In genomic region chr19:49469828-49470614, GRCh38 we compare ENCODE assay signal across 8 cellular contexts. TPM values are rescaled to one million over a fixed set of nuclear protein-coding genes. Genes with fewer than 3 reads are reported as not detected.
A peak's percentile ranks its signal among the peaks of the same experiment; 100 is the strongest.
DNase-seq lines count a peak whose midpoint lies in the region; ATAC-seq, FAIRE-seq and TF ChIP-seq lines count a peak whose summit lies in the region.

No MANE protein-coding gene starts in this region.

- H3K27me3 ChIP-seq in GM06990 (replicated peaks; ENCODE audit: control insufficient read depth, insufficient read depth, low read length), result no peaks in the 10 kb centered on the region
- H3K27me3 ChIP-seq in GM23338 (ENCODE audit: insufficient read depth), result no peaks in the 10 kb centered on the region; the same call in 1 of the 2 replicates

- no peaks in the 10 kb centered on the region; the same call in 1 of the 2 replicates for H4K20me1 ChIP-seq in GM23338 (replicated peaks; ENCODE audit: insufficient read depth)

- ATAC-seq in GM23338 (peak; percentile 11), GM18858 (IDR thresholded peaks at IDR 0.05; ENCODE audit: unreplicated experiment) (no peak)

- H3K9me2 ChIP-seq in GM23338 (ENCODE audit: insufficient read depth), result no peaks in the 10 kb centered on the region

- H3K4me1 ChIP-seq in GM23338 (ENCODE audit: insufficient read depth), result peaks cover 9% of the 10 kb centered on the region; the same call in 1 of the 2 replicates

- no peak for FAIRE-seq in H54 (lab: Jason Lieb, UNC)

- H3F3A ChIP-seq in GM23338 (replicated peaks; ENCODE audit: low read depth), result 0 out of 2 replicates have a peak, but pooled peaks cover 19% of the 10 kb centered on the region

- H3K27me3 Mint-ChIP-seq in GM23338 (ENCODE audit: insufficient read depth, low read depth, poor library complexity), result peaks cover 14% of the 10 kb centered on the region

- no peak overlapping the region for H3K4me3 Mint-ChIP-seq in GM23338

- TF ChIP-seq CTCF in GM06990 (IDR thresholded peaks at IDR 0.05; ENCODE audit: insufficient read depth, low read length, poor library complexity, severe bottlenecking) (peak; percentile 86), GM23338 (conservative IDR thresholded peaks at IDR 0.05; ENCODE audit: low read depth in 2 of 2) (peak; percentile 45 to 69), astrocyte of the spinal cord (IDR thresholded peaks at IDR 0.05; ENCODE audit: low read depth, low read length) (peak; percentile 17)

- DNase-seq in GM06990 (ENCODE audit: extremely low read depth, insufficient read length) (peak; percentile 91), GM23338 (ENCODE audit: low spot score) (peak; percentile 53), T follicular helper cell (ENCODE audit: low read depth) (peak; percentile 61), astrocyte of the spinal cord (ENCODE audit: low read depth, low spot score) (no peak), NCI-H2227 (lab: John Stamatoyannopoulos, UW; ENCODE audit: unreplicated experiment) (no peak), H54 (ENCODE audit: insufficient read length, low spot score) (no peak)
- DNase-seq in stimulated activated CD4-positive, alpha-beta T cell treated with anti-CD3 and anti-CD28 coated beads, Interleukin-4, amount 100 ng/mL, for 48 hours (ENCODE audit: low read depth in 2 of 2), result peak; percentile 55 to 77

- no peak for TF ChIP-seq POLR2A in H54 (IDR thresholded peaks at IDR 0.05; ENCODE audit: low read depth, low read length)

- H3K36me3 ChIP-seq in GM06990 (ENCODE audit: control insufficient read depth, insufficient read depth, low read length), result peaks cover 6% of the 10 kb centered on the region
- H3K36me3 ChIP-seq in GM23338 (ENCODE audit: insufficient read depth), result no peaks in the 10 kb centered on the region

- peak overlapping the region; percentile 32; the same call in 1 of the 2 replicates for H3K27ac ChIP-seq in GM23338 (ENCODE audit: low read depth)

- no peak overlapping the region for H2AFZ ChIP-seq in GM23338

- H3K36me3 Mint-ChIP-seq in GM23338 (ENCODE audit: low read depth), result peaks cover 21% of the 10 kb centered on the region

- H3K79me2 ChIP-seq in GM23338 (replicated peaks; ENCODE audit: insufficient read depth), result no peaks in the 10 kb centered on the region

- in situ Hi-C loops in astrocyte of the spinal cord (cut with HindIII; ENCODE audit: low sequenced_read_pairs), result no loop called here

- H3K4me3 ChIP-seq in GM06990 (replicated peaks; ENCODE audit: low read depth, low read length), result no peak overlapping the region
- H3K4me3 ChIP-seq in GM23338, result no peak overlapping the region
- no peak overlapping the region for H3K4me3 ChIP-seq in astrocyte of the spinal cord (ENCODE audit: low read depth, low read length)

- H3K9me3 Mint-ChIP-seq in GM23338, result no peaks in the 10 kb centered on the region

- H3K4me1 Mint-ChIP-seq in GM23338, result peaks cover 6% of the 10 kb centered on the region

- no peak overlapping the region for H3K4me2 ChIP-seq in GM23338

- no peak overlapping the region for H3K27ac Mint-ChIP-seq in GM23338

TF ChIP-seq in GM23338, 12 proteins besides CTCF, POLR2A, EP300 and RAD21 (continues in another document):
- TF ChIP-seq STAT1 (IDR thresholded peaks at IDR 0.05; ENCODE audit: unreplicated experiment), result no peak
- TF ChIP-seq EZH2phosphoT487 (IDR thresholded peaks at IDR 0.05; ENCODE audit: unreplicated experiment), result no peak
- no peak for TF ChIP-seq EZH2 (IDR thresholded peaks at IDR 0.05; ENCODE audit: low read depth, unreplicated experiment)
- TF ChIP-seq CREB1 (CRISPR knock-in tag; IDR thresholded peaks at IDR 0.05; ENCODE audit: low read depth), result no peak
- TF ChIP-seq ZNF331 (CRISPR knock-in tag; IDR thresholded peaks at IDR 0.05; ENCODE audit: low read depth), result no peak
- TF ChIP-seq ZNF462 (CRISPR knock-in tag; IDR thresholded peaks at IDR 0.05), result no peak
- no peak for TF ChIP-seq JUNB (IDR thresholded peaks at IDR 0.05; ENCODE audit: unreplicated experiment)
- no peak for TF ChIP-seq ETS1 (IDR thresholded peaks at IDR 0.05)
- no peak for TF ChIP-seq POLR2AphosphoS5 (IDR thresholded peaks at IDR 0.05; ENCODE audit: low read depth)
- no peak for TF ChIP-seq NANOG (IDR thresholded peaks at IDR 0.05; ENCODE audit: borderline replicate concordance)

RNA-seq across cellular contexts. Expression of gene FLT3LG, which starts 4.0 kb away (rescaled TPM):
- total RNA-seq in GM23338 (2014; rRNA removed; shearing (Covaris generic)), result 0.49 TPM in 1 of 2 replicates, not detected in the other
- polyA plus RNA-seq in GM23338 (2016; fragmentation: Nextera tagmentation; extraction: Ambion mirVana), result 1.8 and 3.3 TPM in 2 replicates

RNA-seq across cellular contexts. Expression of gene ALDH16A1, which starts 17.0 kb away (rescaled TPM):
- 57.3 and 62.3 TPM in 2 replicates for total RNA-seq in GM23338 (2014; rRNA removed; shearing (Covaris generic))
- 16.8 and 20.0 TPM in 2 replicates for polyA plus RNA-seq in GM23338 (2016; fragmentation: Nextera tagmentation; extraction: Ambion mirVana)

RNA-seq across cellular contexts. Expression of gene RPL13A, which starts 17.4 kb away (rescaled TPM):
- total RNA-seq in GM23338 (2014; rRNA removed; shearing (Covaris generic)), result 2,007 and 2,412 TPM in 2 replicates
- 2,105 and 2,261 TPM in 2 replicates for polyA plus RNA-seq in GM23338 (2016; fragmentation: Nextera tagmentation; extraction: Ambion mirVana)

RNA-seq across cellular contexts. Expression of gene PIH1D1, which starts 18.4 kb away (rescaled TPM):
- total RNA-seq in GM23338 (2014; rRNA removed; shearing (Covaris generic)), result 147 and 164 TPM in 2 replicates
- 93.6 and 103 TPM in 2 replicates for polyA plus RNA-seq in GM23338 (2016; fragmentation: Nextera tagmentation; extraction: Ambion mirVana)

RNA-seq across cellular contexts. Expression of gene RPS11, which starts 26.2 kb away (rescaled TPM):
- total RNA-seq in GM23338 (2014; rRNA removed; shearing (Covaris generic)), result 4,006 and 4,643 TPM in 2 replicates
- polyA plus RNA-seq in GM23338 (2016; fragmentation: Nextera tagmentation; extraction: Ambion mirVana), result 2,646 and 2,793 TPM in 2 replicates

Comparison
In these comparisons a context has a peak if more than half of its experiments do, and no peak if none do; other contexts are left out.
1. DNase-seq: peak in GM06990 (single experiment), GM23338 (single experiment), T follicular helper cell (single experiment) and stimulated activated CD4-positive, alpha-beta T cell treated with anti-CD3 and anti-CD28 coated beads, Interleukin-4, amount 100 ng/mL, for 48 hours (2 of 2); none in astrocyte of the spinal cord (single experiment), NCI-H2227 (single experiment) and H54 (single experiment).
2. CTCF ChIP-seq: peak in every context shown above with its lines; median percentile 86 in GM06990; 57 in GM23338; 17 in astrocyte of the spinal cord.